8 cellular contexts compared by ENCODE assay signal in the genomic region with DNA sequence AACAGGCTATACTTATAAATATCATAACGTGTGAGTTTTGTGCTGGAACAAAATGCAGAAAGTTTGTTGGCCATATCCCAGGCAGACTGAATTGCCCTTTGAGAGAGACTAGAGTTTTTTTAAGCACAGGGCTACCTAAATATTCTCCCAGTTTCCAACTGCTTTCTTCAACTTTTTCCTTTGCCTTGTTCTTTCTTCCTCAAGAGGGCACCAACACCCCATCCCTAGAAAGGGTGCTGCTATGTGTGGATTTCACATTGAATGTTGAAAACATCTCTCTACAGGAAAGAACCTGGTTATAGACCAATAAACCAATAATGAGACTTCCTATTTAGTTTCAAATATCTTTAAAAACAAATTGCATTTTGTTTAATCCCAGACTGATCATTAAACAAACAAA.
A peak's percentile ranks its signal among the peaks of the same experiment; 100 is the strongest.
DNase-seq lines count a peak whose midpoint lies in the region; ATAC-seq and TF ChIP-seq lines count a peak whose summit lies in the region.

No MANE protein-coding gene starts in this region.

- peaks cover 27 to 41% (median 35%) of the 10 kb centered on the region in 4 donors for H3K4me1 Mint-ChIP-seq in CD4-positive, alpha-beta memory T cell
- H3K4me1 Mint-ChIP-seq in osteocyte (ENCODE audit: unreplicated experiment), result no peaks in the 10 kb centered on the region

- CTCF ChIA-PET in CD4-positive, alpha-beta memory T cell (lab: Charles Lee; ENCODE audit: partially characterized antibody), result interaction anchor here (0.9 to 7.1 kb wide), 8 partner anchors 12 to 154 kb away, joined by 3 to 40 read pairs (median 6); no protein-coding TSS in a partner anchor
- CTCF ChIA-PET in HEK293 (lab: Yijun Ruan, JAX), result interaction anchor here (0.6 to 4.4 kb wide), 12 partner anchors 14 to 1652 kb away, joined by 3 to 21 read pairs (median 3); no protein-coding TSS in a partner anchor

- no peak overlapping the region for H3K4me3 Mint-ChIP-seq in CD4-positive, alpha-beta memory T cell
- H3K4me3 Mint-ChIP-seq in osteocyte (ENCODE audit: unreplicated experiment), result no peak overlapping the region

- H3K27ac Mint-ChIP-seq in CD4-positive, alpha-beta memory T cell, result peak overlapping the region in 4 of 7 donors; percentile 38 to 64 (median 54)
- H3K27ac Mint-ChIP-seq in osteocyte (ENCODE audit: unreplicated experiment), result no peak overlapping the region

- H3K9me3 Mint-ChIP-seq in CD4-positive, alpha-beta memory T cell, result peaks cover 0 to 2% (median 0%) of the 10 kb centered on the region in 8 donors
- H3K9me3 Mint-ChIP-seq in osteocyte (ENCODE audit: unreplicated experiment), result no peaks in the 10 kb centered on the region

- no peaks in the 10 kb centered on the region for H3K9me3 ChIP-seq in CD4-positive, alpha-beta memory T cell (ENCODE audit: control insufficient read depth in 1 of 2, low read length in 2 of 2)
- no peaks in the 10 kb centered on the region for H3K9me3 ChIP-seq in HEK293 (ENCODE audit: control insufficient read depth, insufficient read depth, low read depth, low read length)
- H3K9me3 ChIP-seq in RWPE2 (ENCODE audit: severe bottlenecking), result no peaks in the 10 kb centered on the region
- no peaks in the 10 kb centered on the region for H3K9me3 ChIP-seq in esophagus squamous epithelium

- H3K36me3 ChIP-seq in CD4-positive, alpha-beta memory T cell (ENCODE audit: insufficient read depth, low read length), result no peaks in the 10 kb centered on the region
- H3K36me3 ChIP-seq in HEK293 (ENCODE audit: control insufficient read depth in 2 of 2, insufficient read depth in 1 of 2, low read length in 2 of 2) (no peaks in the 10 kb centered on the region), RWPE2 (ENCODE audit: low read depth) (no peaks in the 10 kb centered on the region), esophagus squamous epithelium (no peaks in the 10 kb centered on the region)

- no peak for DNase-seq in CD4-positive, alpha-beta memory T cell
- DNase-seq in RWPE2 (ENCODE audit: low spot score) (no peak), esophagus squamous epithelium (lab: John Stamatoyannopoulos, UW) (no peak), osteocyte (ENCODE audit: extremely low spot score, unreplicated experiment) (no peak)
- DNase-seq in stimulated activated naive CD4-positive, alpha-beta T cell treated with Interleukin-2 at 50 U/mL for 16 hours (lab: John Stamatoyannopoulos, UW), result no peak

- TF ChIP-seq CTCF in HEK293 (tag by site-specific recombination; IDR thresholded peaks at IDR 0.05), result peak; percentile 52; the same call in 1 of the 2 replicates
- peak; percentile 72 for TF ChIP-seq CTCF in RWPE2 (IDR thresholded peaks at IDR 0.05; ENCODE audit: poor library complexity, severe bottlenecking)
- peak; percentile 13 to 67 (median 47) for TF ChIP-seq CTCF in esophagus squamous epithelium (IDR thresholded peaks at IDR 0.05)
- peak; percentile 79 for TF ChIP-seq CTCF in osteocyte (IDR thresholded peaks at IDR 0.05)

- intact Hi-C loops in CD4-positive, alpha-beta memory T cell (cut with micrococcal nuclease), result loop anchor here (2.0 kb wide), 1 partner anchor 26 kb away; no protein-coding TSS in a partner anchor
- intact Hi-C loops in esophagus squamous epithelium (cut with DNase I), result no loop called here

- no peaks in the 10 kb centered on the region for H3K36me3 Mint-ChIP-seq in CD4-positive, alpha-beta memory T cell
- H3K36me3 Mint-ChIP-seq in osteocyte (ENCODE audit: unreplicated experiment), result no peaks in the 10 kb centered on the region

- no peaks in the 10 kb centered on the region for H3K27me3 Mint-ChIP-seq in CD4-positive, alpha-beta memory T cell
- H3K27me3 Mint-ChIP-seq in osteocyte (ENCODE audit: unreplicated experiment), result peaks cover 5% of the 10 kb centered on the region

- H3K4me1 ChIP-seq in CD4-positive, alpha-beta memory T cell (ENCODE audit: insufficient read depth, low read length), result peaks cover 45% of the 10 kb centered on the region
- H3K4me1 ChIP-seq in HEK293 (ENCODE audit: control insufficient read depth, insufficient read depth, low read length) (peaks cover 6% of the 10 kb centered on the region; the same call in 1 of the 2 replicates), RWPE2 (ENCODE audit: insufficient read depth, poor library complexity, severe bottlenecking) (peaks cover under 1% of the 10 kb centered on the region), esophagus squamous epithelium (peaks cover 0 to 23% (median 2%) of the 10 kb centered on the region in 3 donors)

- no peak overlapping the region for H3K4me3 ChIP-seq in CD4-positive, alpha-beta memory T cell (ENCODE audit: low read length in 2 of 2)
- H3K4me3 ChIP-seq in HEK293 (ENCODE audit: low read depth, low read length) (no peak overlapping the region), RWPE2 (ENCODE audit: severe bottlenecking) (no peak overlapping the region), esophagus squamous epithelium (no peak overlapping the region)

- WGBS in esophagus squamous epithelium, 2 donors, result 8 to 29% methylated on average over 1 of the region's 1 CpG

- H3K27me3 ChIP-seq in CD4-positive, alpha-beta memory T cell (ENCODE audit: insufficient read depth, low read length), result no peaks in the 10 kb centered on the region
- H3K27me3 ChIP-seq in RWPE2 (ENCODE audit: insufficient read depth, poor library complexity, severe bottlenecking) (no peaks in the 10 kb centered on the region), esophagus squamous epithelium (no peaks in the 10 kb centered on the region)

- H3K27ac ChIP-seq in CD4-positive, alpha-beta memory T cell (ENCODE audit: low read depth, low read length), result no peak overlapping the region
- H3K27ac ChIP-seq in HEK293 (ENCODE audit: extremely low read depth, low read depth, low read length) (no peak overlapping the region), RWPE2 (ENCODE audit: poor library complexity, severe bottlenecking) (no peak overlapping the region), esophagus squamous epithelium (no peak overlapping the region)

- peak; percentile 54; the same call in 1 of the 3 replicates for ATAC-seq in RWPE2 (ENCODE audit: low read depth)
- no peak for ATAC-seq in GM18861 (IDR thresholded peaks at IDR 0.05; ENCODE audit: unreplicated experiment)
- ATAC-seq in HG03460 (IDR thresholded peaks at IDR 0.05; ENCODE audit: unreplicated experiment), result no peak

- no peak for TF ChIP-seq POLR2A in esophagus squamous epithelium (IDR thresholded peaks at IDR 0.05)

- POLR2A ChIA-PET in CD4-positive, alpha-beta memory T cell (lab: Charles Lee; ENCODE audit: partially characterized antibody), result no interaction called here
- POLR2A ChIA-PET in HEK293 (lab: Yijun Ruan, JAX), result no interaction called here

TF ChIP-seq in HEK293, 187 proteins besides CTCF, POLR2A, EP300 and RAD21:
- TF ChIP-seq TRIM28 (IDR thresholded peaks at IDR 0.05; ENCODE audit: borderline replicate concordance, low read length), result peak; percentile 42; the same call in 1 of the 2 replicates
- TF ChIP-seq, protein P1, sequence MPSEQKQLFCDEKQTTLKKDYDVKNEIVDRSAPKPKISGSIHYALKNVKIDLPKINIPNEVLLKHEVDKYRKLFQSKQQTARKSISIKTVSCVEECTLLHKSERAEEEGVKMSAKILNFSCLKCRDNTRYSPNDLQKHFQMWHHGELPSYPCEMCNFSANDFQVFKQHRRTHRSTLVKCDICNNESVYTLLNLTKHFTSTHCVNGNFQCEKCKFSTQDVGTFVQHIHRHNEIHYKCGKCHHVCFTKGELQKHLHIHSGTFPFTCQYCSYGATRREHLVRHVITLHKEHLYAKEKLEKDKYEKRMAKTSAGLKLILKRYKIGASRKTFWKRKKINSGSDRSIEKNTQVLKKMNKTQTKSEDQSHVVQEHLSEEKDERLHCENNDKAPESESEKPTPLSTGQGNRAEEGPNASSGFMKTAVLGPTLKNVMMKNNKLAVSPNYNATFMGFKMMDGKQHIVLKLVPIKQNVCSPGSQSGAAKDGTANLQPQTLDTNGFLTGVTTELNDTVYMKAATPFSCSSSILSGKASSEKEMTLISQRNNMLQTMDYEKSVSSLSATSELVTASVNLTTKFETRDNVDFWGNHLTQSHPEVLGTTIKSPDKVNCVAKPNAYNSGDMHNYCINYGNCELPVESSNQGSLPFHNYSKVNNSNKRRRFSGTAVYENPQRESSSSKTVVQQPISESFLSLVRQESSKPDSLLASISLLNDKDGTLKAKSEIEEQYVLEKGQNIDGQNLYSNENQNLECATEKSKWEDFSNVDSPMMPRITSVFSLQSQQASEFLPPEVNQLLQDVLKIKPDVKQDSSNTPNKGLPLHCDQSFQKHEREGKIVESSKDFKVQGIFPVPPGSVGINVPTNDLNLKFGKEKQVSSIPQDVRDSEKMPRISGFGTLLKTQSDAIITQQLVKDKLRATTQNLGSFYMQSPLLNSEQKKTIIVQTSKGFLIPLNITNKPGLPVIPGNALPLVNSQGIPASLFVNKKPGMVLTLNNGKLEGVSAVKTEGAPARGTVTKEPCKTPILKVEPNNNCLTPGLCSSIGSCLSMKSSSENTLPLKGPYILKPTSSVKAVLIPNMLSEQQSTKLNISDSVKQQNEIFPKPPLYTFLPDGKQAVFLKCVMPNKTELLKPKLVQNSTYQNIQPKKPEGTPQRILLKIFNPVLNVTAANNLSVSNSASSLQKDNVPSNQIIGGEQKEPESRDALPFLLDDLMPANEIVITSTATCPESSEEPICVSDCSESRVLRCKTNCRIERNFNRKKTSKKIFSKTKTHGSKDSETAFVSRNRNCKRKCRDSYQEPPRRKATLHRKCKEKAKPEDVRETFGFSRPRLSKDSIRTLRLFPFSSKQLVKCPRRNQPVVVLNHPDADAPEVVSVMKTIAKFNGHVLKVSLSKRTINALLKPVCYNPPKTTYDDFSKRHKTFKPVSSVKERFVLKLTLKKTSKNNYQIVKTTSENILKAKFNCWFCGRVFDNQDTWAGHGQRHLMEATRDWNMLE (tag by site-specific recombination; conservative IDR thresholded peaks at IDR 0.05; ENCODE audit: low read depth), result no peak
- peak; percentile 62 for TF ChIP-seq ZNF654 (tag by site-specific recombination; IDR thresholded peaks at IDR 0.05; ENCODE audit: low read depth)
- no peak for TF ChIP-seq ZNF768 (tag by site-specific recombination; IDR thresholded peaks at IDR 0.05)
TF ChIP-seq in HEK293: peak in this region for 2.
